Comparison of ENCODE assay signal across 1 cellular context in genomic region chr12:95678684-95679083, GRCh38.
TF ChIP-seq lines count a peak whose summit lies in the region.

No MANE protein-coding gene starts in this region.

TF ChIP-seq in A549, 52 proteins besides CTCF, POLR2A, EP300 and RAD21 (continued from another document):
- TF ChIP-seq HMGXB4 (CRISPR knock-in tag; IDR thresholded peaks at IDR 0.05; ENCODE audit: borderline replicate concordance), result no peak
- TF ChIP-seq CHD4 (IDR thresholded peaks at IDR 0.05; ENCODE audit: borderline replicate concordance), result peak; percentile 61; the same call in 1 of the 2 replicates
TF ChIP-seq in A549: peak in this region for 1.
